In the genomic region with DNA sequence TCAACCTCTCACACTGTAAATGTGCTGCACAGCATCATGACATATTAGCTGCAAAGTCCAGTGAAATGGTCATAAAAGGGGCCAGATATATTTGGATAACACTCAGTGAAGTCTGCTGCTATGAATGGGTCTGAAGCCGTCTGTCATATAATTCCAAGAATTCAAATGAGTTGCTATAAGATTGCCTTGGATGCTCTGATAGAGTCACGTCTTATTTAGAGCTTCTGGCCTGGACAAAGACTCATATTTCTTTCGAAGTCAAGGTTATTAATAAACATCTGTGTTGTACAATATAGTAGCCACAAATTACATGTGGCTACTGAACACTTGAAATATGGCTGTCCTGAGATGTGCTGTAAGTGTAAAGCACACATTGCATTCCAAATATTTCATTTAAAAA, we compare ENCODE assay signal across 19 cellular contexts. TPM values are rescaled to one million over a fixed set of nuclear protein-coding genes. Genes with fewer than 3 reads are reported as not detected.
"Had no signal": no experiment of that assay in that cellular context is flagged by ENCODE, and none has a peak within 500 bp of the region (broad histone marks: within the 10 kb centered on the region; RNA-seq: fewer than 3 reads in every experiment).

No MANE protein-coding gene starts in this region.

- H3K27me3 ChIP-seq: heart right ventricle, hepatocyte, pancreas, right atrium auricular region, tibial nerve, uterus had no signal

- H3K27ac Mint-ChIP-seq: mesothelial cell of epicardium; naive thymus-derived CD8-positive, alpha-beta T cell; stimulated activated memory B cell treated with anti-CD40 and anti-IgM and Interleukin-4, amounts not matched to agents 10 μg/mL and 1 μg/mL and 100 μg/mL, for 72 hours; stimulated activated naive CD8-positive, alpha-beta T cell treated with anti-CD3 and anti-CD28 coated beads, Interleukin-15, amount 100 ng/mL, for 72 hours; type B pancreatic cell had no signal

- H3K36me3 Mint-ChIP-seq: mesothelial cell of epicardium; naive thymus-derived CD8-positive, alpha-beta T cell; stimulated activated memory B cell treated with anti-CD40 and anti-IgM and Interleukin-4, amounts not matched to agents 10 μg/mL and 1 μg/mL and 100 μg/mL, for 72 hours had no signal

- H3K4me3 ChIP-seq: heart right ventricle, hepatocyte, left ventricle myocardium inferior, lung, pancreas, right atrium auricular region, tibial nerve, uterus had no signal

- H3K36me3 ChIP-seq: pancreas, tibial nerve, uterus had no signal

- H3K9me3 ChIP-seq: heart right ventricle, left ventricle myocardium inferior, pancreas, right atrium auricular region, tibial nerve, uterus had no signal

- H3K27me3 Mint-ChIP-seq: type B pancreatic cell had no signal

- H3K4me3 Mint-ChIP-seq: mesothelial cell of epicardium; naive thymus-derived CD8-positive, alpha-beta T cell; nephron; neural crest cell; stimulated activated memory B cell treated with anti-CD40 and anti-IgM and Interleukin-4, amounts not matched to agents 10 μg/mL and 1 μg/mL and 100 μg/mL, for 72 hours; stimulated activated naive CD8-positive, alpha-beta T cell treated with anti-CD3 and anti-CD28 coated beads, Interleukin-15, amount 100 ng/mL, for 72 hours; type B pancreatic cell had no signal

- H3K9me3 Mint-ChIP-seq: mesothelial cell of epicardium; naive thymus-derived CD8-positive, alpha-beta T cell; neural crest cell; stimulated activated memory B cell treated with anti-CD40 and anti-IgM and Interleukin-4, amounts not matched to agents 10 μg/mL and 1 μg/mL and 100 μg/mL, for 72 hours; stimulated activated naive CD8-positive, alpha-beta T cell treated with anti-CD3 and anti-CD28 coated beads, Interleukin-15, amount 100 ng/mL, for 72 hours had no signal

- H3K4me1 Mint-ChIP-seq: naive thymus-derived CD8-positive, alpha-beta T cell; stimulated activated memory B cell treated with anti-CD40 and anti-IgM and Interleukin-4, amounts not matched to agents 10 μg/mL and 1 μg/mL and 100 μg/mL, for 72 hours; stimulated activated naive CD8-positive, alpha-beta T cell treated with anti-CD3 and anti-CD28 coated beads, Interleukin-15, amount 100 ng/mL, for 72 hours had no signal

- H3K27ac ChIP-seq: hepatocyte, pancreas, uterus had no signal

- H3K4me1 ChIP-seq: uterus had no signal

RNA-seq across cellular contexts. Expression of a gene that starts 54.4 kb away (rescaled TPM):
- total RNA-seq: kidney epithelial cell; mesothelial cell of epicardium; mononuclear cell; naive thymus-derived CD8-positive, alpha-beta T cell; pulmonary artery endothelial cell; renal cortical epithelial cell had no signal
- polyA plus RNA-seq: hepatocyte; naive thymus-derived CD8-positive, alpha-beta T cell had no signal
